In the genomic region with DNA sequence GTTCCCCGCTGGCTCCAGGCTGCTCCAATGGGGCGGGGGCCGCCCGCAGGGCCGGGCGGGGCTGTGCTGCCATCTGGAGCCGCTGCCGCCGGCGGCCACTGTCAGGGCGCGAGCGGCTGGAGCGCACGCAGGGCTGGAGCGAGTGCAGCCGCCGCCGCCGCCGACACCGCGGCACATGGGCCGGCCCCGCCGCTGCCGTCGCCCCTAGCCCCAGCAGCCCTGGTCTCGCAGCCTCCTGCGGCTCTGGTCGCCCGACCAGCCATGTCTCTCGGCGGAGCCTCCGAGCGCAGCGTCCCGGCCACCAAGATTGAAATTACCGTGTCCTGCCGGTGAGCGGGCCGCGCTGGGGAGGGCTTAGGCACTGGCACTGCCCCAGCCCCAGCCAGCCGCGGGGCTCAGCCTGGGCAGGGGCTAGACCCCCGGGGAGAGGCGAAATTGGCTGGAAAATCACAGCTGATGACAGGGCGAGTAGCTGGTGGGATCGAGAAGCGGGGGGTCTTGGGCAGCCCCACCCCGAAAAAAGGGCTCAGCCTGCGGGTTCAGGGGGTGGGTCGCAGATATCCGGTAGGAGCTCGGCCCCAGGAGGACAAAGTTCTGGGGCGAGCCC, we compare ENCODE assay signal across 8 cellular contexts. TPM values are rescaled to one million over a fixed set of nuclear protein-coding genes. Genes with fewer than 3 reads are reported as not detected.
A peak's percentile ranks its signal among the peaks of the same experiment; 100 is the strongest.
DNase-seq lines count a peak whose midpoint lies in the region; ATAC-seq and TF ChIP-seq lines count a peak whose summit lies in the region.

Gene CPNE9 (plus strand): TSS at position 98 of the 607 bp plus-strand sequence. CDS start 164 bp downstream, at position 262.

- CTCF ChIA-PET in CD8-positive, alpha-beta T cell (lab: Charles Lee): interaction anchor here (0.9 kb wide), 1 partner anchor 12 kb away, joined by 4 read pairs; no protein-coding TSS in a partner anchor
- CTCF ChIA-PET in PC-9 (lab: Charles Lee): no interaction called here

- no peak for TF ChIP-seq CTCF in CD8-positive, alpha-beta T cell (IDR thresholded peaks at IDR 0.05)
- no peak for TF ChIP-seq CTCF in fibroblast of lung (conservative IDR thresholded peaks at IDR 0.05 in 1 of 2, IDR thresholded peaks at IDR 0.05 in 1 of 2; ENCODE audit: low read depth in 1 of 2, low read length in 2 of 2)
- no peak for TF ChIP-seq CTCF in PC-9 (conservative IDR thresholded peaks at IDR 0.05)

- H3K79me2 ChIP-seq in fibroblast of lung (ENCODE audit: control insufficient read depth, insufficient read depth, low read length): no peaks in the 10 kb centered on the region
- no peaks in the 10 kb centered on the region for H3K79me2 ChIP-seq in PC-9 (ENCODE audit: low read depth)

- H3F3A ChIP-seq in PC-9 (ENCODE audit: insufficient read depth, low read depth): no peaks in the 10 kb centered on the region

- intact Hi-C loops in CD8-positive, alpha-beta T cell (cut with DNase I, micrococcal nuclease): no loop called here
- intact Hi-C loops in activated T-helper 2 cell treated with anti-CD3 and anti-CD28 coated beads, Interferon-gamma antibody, Interleukin-2, Interleukin-4, amounts not matched to agents 10 μg/mL and 5 μg/mL and 100 μg/mL, durations not matched to agents 14 hours and 24 hours and 36 hours (cut with micrococcal nuclease): no loop called here
- intact Hi-C loops in PC-9 (cut with micrococcal nuclease; ENCODE audit: unreplicated experiment): no loop called here

- no peak within 1 kb of the TSS for H3K9ac ChIP-seq in SK-N-MC (ENCODE audit: insufficient read length)
- H3K9ac ChIP-seq in fibroblast of lung (ENCODE audit: insufficient read depth, low read length): no peak within 1 kb of the TSS

- H4K20me1 ChIP-seq in fibroblast of lung (ENCODE audit: control insufficient read depth, extremely low read depth, insufficient read depth, low read length) (no peaks in the 10 kb centered on the region), PC-9 (ENCODE audit: insufficient read depth) (no peaks in the 10 kb centered on the region)

- peaks cover 17% of the 10 kb centered on the region for H3K4me1 Mint-ChIP-seq in CD8-positive, alpha-beta T cell (ENCODE audit: low read depth)
- H3K4me1 Mint-ChIP-seq in activated T-helper 2 cell treated with anti-CD3 and anti-CD28 coated beads, Interferon-gamma antibody, Interleukin-2, Interleukin-4, amounts not matched to agents 10 μg/mL and 5 μg/mL and 100 μg/mL, durations not matched to agents 14 hours and 24 hours and 36 hours (ENCODE audit: low read depth): no peaks in the 10 kb centered on the region

- peak within 1 kb of the TSS; percentile 51 for H3K4me3 Mint-ChIP-seq in CD8-positive, alpha-beta T cell
- H3K4me3 Mint-ChIP-seq in activated T-helper 2 cell treated with anti-CD3 and anti-CD28 coated beads, Interferon-gamma antibody, Interleukin-2, Interleukin-4, amounts not matched to agents 10 μg/mL and 5 μg/mL and 100 μg/mL, durations not matched to agents 14 hours and 24 hours and 36 hours (ENCODE audit: low read depth): no peak within 1 kb of the TSS

- H3K9me2 ChIP-seq in PC-9 (ENCODE audit: insufficient read depth): no peaks in the 10 kb centered on the region

- ATAC-seq in CD8-positive, alpha-beta T cell: peak; percentile 11
- no peak for ATAC-seq in HG03135 (IDR thresholded peaks at IDR 0.05; ENCODE audit: unreplicated experiment)

- H3K4me2 ChIP-seq in fibroblast of lung (ENCODE audit: extremely low read depth, insufficient read depth, low read length): peak within 1 kb of the TSS; percentile 44
- H3K4me2 ChIP-seq in PC-9: no peak within 1 kb of the TSS

- no peak within 1 kb of the TSS for H3K27ac Mint-ChIP-seq in CD8-positive, alpha-beta T cell
- H3K27ac Mint-ChIP-seq in activated T-helper 2 cell treated with anti-CD3 and anti-CD28 coated beads, Interferon-gamma antibody, Interleukin-2, Interleukin-4, amounts not matched to agents 10 μg/mL and 5 μg/mL and 100 μg/mL, durations not matched to agents 14 hours and 24 hours and 36 hours: no peak within 1 kb of the TSS

- peak within 1 kb of the TSS; percentile 27 for H3K4me3 ChIP-seq in CD8-positive, alpha-beta T cell (ENCODE audit: low read depth, low read length)
- H3K4me3 ChIP-seq in SK-N-MC (peak within 1 kb of the TSS; percentile 30; the same call in 1 of the 2 replicates), fibroblast of lung (replicated peaks in 1 of 4; ENCODE audit: control extremely low read depth in 1 of 4, insufficient read depth in 1 of 4, low read depth in 3 of 4, low read length in 4 of 4) (peak within 1 kb of the TSS in 2 of 4 experiments; percentile 20 to 34), neuron (ENCODE audit: low read length) (peak within 1 kb of the TSS; percentile 36), PC-9 (no peak within 1 kb of the TSS)

- H3K27me3 ChIP-seq in CD8-positive, alpha-beta T cell (ENCODE audit: insufficient read depth, low read length): peaks cover 7% of the 10 kb centered on the region
- peaks cover 9% of the 10 kb centered on the region for H3K27me3 ChIP-seq in fibroblast of lung (ENCODE audit: control insufficient read depth, insufficient read depth, low read length)
- H3K27me3 ChIP-seq in neuron (ENCODE audit: insufficient read depth, low read length): peaks cover 7% of the 10 kb centered on the region
- H3K27me3 ChIP-seq in PC-9 (ENCODE audit: insufficient read depth, low read depth): 0 out of 2 replicates have a peak, but pooled peaks cover 6% of the 10 kb centered on the region

- H3K36me3 Mint-ChIP-seq in CD8-positive, alpha-beta T cell: peaks cover 40% of the 10 kb centered on the region
- H3K36me3 Mint-ChIP-seq in activated T-helper 2 cell treated with anti-CD3 and anti-CD28 coated beads, Interferon-gamma antibody, Interleukin-2, Interleukin-4, amounts not matched to agents 10 μg/mL and 5 μg/mL and 100 μg/mL, durations not matched to agents 14 hours and 24 hours and 36 hours (ENCODE audit: low read depth): peaks cover 20% of the 10 kb centered on the region

- peaks cover 19% of the 10 kb centered on the region for H3K27me3 Mint-ChIP-seq in CD8-positive, alpha-beta T cell (ENCODE audit: low read depth)
- H3K27me3 Mint-ChIP-seq in activated T-helper 2 cell treated with anti-CD3 and anti-CD28 coated beads, Interferon-gamma antibody, Interleukin-2, Interleukin-4, amounts not matched to agents 10 μg/mL and 5 μg/mL and 100 μg/mL, durations not matched to agents 14 hours and 24 hours and 36 hours (ENCODE audit: low read depth): peaks cover 38% of the 10 kb centered on the region

- H3K36me3 ChIP-seq in CD8-positive, alpha-beta T cell (ENCODE audit: insufficient read depth, low read length): peaks cover 10% of the 10 kb centered on the region
- H3K36me3 ChIP-seq in SK-N-MC (ENCODE audit: insufficient read depth, low read length) (no peaks in the 10 kb centered on the region), fibroblast of lung (ENCODE audit: control insufficient read depth, insufficient read depth, low read length) (no peaks in the 10 kb centered on the region), neuron (ENCODE audit: insufficient read depth, low read length) (peaks cover 8% of the 10 kb centered on the region), PC-9 (ENCODE audit: low read depth) (no peaks in the 10 kb centered on the region)

- H2AFZ ChIP-seq in fibroblast of lung (ENCODE audit: low read length) (no peak within 1 kb of the TSS), neuron (ENCODE audit: low read depth, low read length) (peak within 1 kb of the TSS; percentile 85), PC-9 (no peak within 1 kb of the TSS)

- DNase-seq in CD8-positive, alpha-beta T cell: no peak
- DNase-seq in SK-N-MC (ENCODE audit: low read depth, low spot score) (no peak), fibroblast of lung (ENCODE audit: low read depth in 2 of 2) (no peak), NCI-H187 treated with DMSO at 0.1 percent for 48 hours (lab: John Stamatoyannopoulos, UW) (no peak), PC-9 (no peak)
- DNase-seq in activated T-helper 2 cell treated with anti-CD3 and anti-CD28 coated beads, Interferon-gamma antibody, Interleukin-2, Interleukin-4, amounts not matched to agents 10 μg/mL and 5 μg/mL and 100 μg/mL, durations not matched to agents 14 hours and 24 hours and 36 hours (ENCODE audit: low spot score): no peak

- POLR2A ChIA-PET in CD8-positive, alpha-beta T cell (lab: Charles Lee): interaction anchor here (0.7 kb wide), 1 partner anchor 16 kb away, joined by 3 read pairs; no protein-coding TSS in a partner anchor
- POLR2A ChIA-PET in PC-9 (lab: Charles Lee; ENCODE audit: unreplicated experiment): no interaction called here

- no peaks in the 10 kb centered on the region for H3K9me3 ChIP-seq in CD8-positive, alpha-beta T cell (ENCODE audit: low read length)
- H3K9me3 ChIP-seq in SK-N-MC (ENCODE audit: low read depth, low read length) (no peaks in the 10 kb centered on the region), fibroblast of lung (ENCODE audit: control insufficient read depth, insufficient read depth, low read depth, low read length) (no peaks in the 10 kb centered on the region), neuron (ENCODE audit: low read length) (no peaks in the 10 kb centered on the region), PC-9 (ENCODE audit: insufficient read depth, low read depth) (no peaks in the 10 kb centered on the region)

- peaks cover 12% of the 10 kb centered on the region for H3K4me1 ChIP-seq in CD8-positive, alpha-beta T cell (ENCODE audit: insufficient read depth, low read length)
- H3K4me1 ChIP-seq in fibroblast of lung (ENCODE audit: control insufficient read depth, extremely low read depth, insufficient read depth, low read length): no peaks in the 10 kb centered on the region
- H3K4me1 ChIP-seq in neuron (ENCODE audit: insufficient read depth, low read length): peaks cover 14% of the 10 kb centered on the region
- no peaks in the 10 kb centered on the region for H3K4me1 ChIP-seq in PC-9 (replicated peaks; ENCODE audit: insufficient read depth)

- H3K9me3 Mint-ChIP-seq in CD8-positive, alpha-beta T cell: no peaks in the 10 kb centered on the region
- no peaks in the 10 kb centered on the region for H3K9me3 Mint-ChIP-seq in activated T-helper 2 cell treated with anti-CD3 and anti-CD28 coated beads, Interferon-gamma antibody, Interleukin-2, Interleukin-4, amounts not matched to agents 10 μg/mL and 5 μg/mL and 100 μg/mL, durations not matched to agents 14 hours and 24 hours and 36 hours

- BruUV-seq in PC-9 (replicated peaks; lab: Mats Ljungman, UMichigan): no TSS peak

- no peak within 1 kb of the TSS for H3K27ac ChIP-seq in CD8-positive, alpha-beta T cell (ENCODE audit: low read depth, low read length)
- H3K27ac ChIP-seq in SK-N-MC (no peak within 1 kb of the TSS), fibroblast of lung (ENCODE audit: insufficient read depth, low read length) (no peak within 1 kb of the TSS), PC-9 (no peak within 1 kb of the TSS)

RNA-seq across cellular contexts. Expression of gene CPNE9, which starts in this region (rescaled TPM):
- under 1 TPM in 1 of 2 experiments, not detected in 1; 0.60 TPM for total RNA-seq in CD8-positive, alpha-beta T cell
- total RNA-seq in fibroblast of lung (under 0.01 TPM in 1 of 2 replicates, not detected in the other), PC-9 (2021) (not detected in 2 replicates)
- polyA plus RNA-seq in fibroblast of lung: not detected in 2 replicates
- not detected in 2 replicates for polyA plus RNA-seq in fibroblast of lung (2012)
- not detected in 2 replicates for polyA minus RNA-seq in fibroblast of lung (ENCODE audit: low replicate concordance)
- 0.50 TPM in 1 of 2 replicates, not detected in the other for total RNA-seq in activated T-helper 2 cell treated with anti-CD3 and anti-CD28 coated beads, Interferon-gamma antibody, Interleukin-2, Interleukin-4, amounts not matched to agents 10 μg/mL and 5 μg/mL and 100 μg/mL, durations not matched to agents 14 hours and 24 hours and 36 hours

Comparison
In these comparisons a context has a peak if more than half of its experiments do, and no peak if none do; other contexts are left out.
1. Peak in ATAC-seq and H3K4me3 ChIP-seq in CD8-positive, alpha-beta T cell; RNA of the gene not detected or under 1 TPM.